Comparison of ENCODE assay signal across 12 cellular contexts in genomic region chr7:76008156-76008687, GRCh38. TPM values are rescaled to one million over a fixed set of nuclear protein-coding genes. Genes with fewer than 3 reads are reported as not detected.
A peak's percentile ranks its signal among the peaks of the same experiment; 100 is the strongest.
DNase-seq lines count a peak whose midpoint lies in the region; ATAC-seq and TF ChIP-seq lines count a peak whose summit lies in the region.
"Had no signal": no experiment of that assay in that cellular context is flagged by ENCODE, and none has a peak within 500 bp of the region (broad histone marks: within the 10 kb centered on the region; RNA-seq: fewer than 3 reads in every experiment).

No MANE protein-coding gene starts in this region.

- H3K27ac ChIP-seq in Karpas-422 (ENCODE audit: low read length), result no peak overlapping the region
- H3K27ac ChIP-seq: PC-9 had no signal

- H3K27me3 ChIP-seq in Karpas-422 (ENCODE audit: low read length), result no peaks in the 10 kb centered on the region

- H3K27me3 Mint-ChIP-seq in T-cell (no peaks in the 10 kb centered on the region), progenitor cell of endocrine pancreas (no peaks in the 10 kb centered on the region)
- H3K27me3 Mint-ChIP-seq in dendritic cell treated with granulocyte-macrophage colony-stimulating factor and Interleukin-4, amounts not matched to agents 40 ng/mL and 50 ng/mL, for 4 days, result no peaks in the 10 kb centered on the region

- no peaks in the 10 kb centered on the region for H3K9me3 ChIP-seq in Karpas-422 (ENCODE audit: low read length)

- H3K4me1 Mint-ChIP-seq in T-cell (peaks cover 25 to 35% (median 28%) of the 10 kb centered on the region in 3 donors), progenitor cell of endocrine pancreas (ENCODE audit: low read depth) (no peaks in the 10 kb centered on the region)
- H3K4me1 Mint-ChIP-seq in dendritic cell treated with granulocyte-macrophage colony-stimulating factor and Interleukin-4, amounts not matched to agents 40 ng/mL and 50 ng/mL, for 4 days (ENCODE audit: low read depth), result peaks cover 39% of the 10 kb centered on the region

- H3K9ac ChIP-seq in Karpas-422 (ENCODE audit: low read length), result no peak overlapping the region

- no peaks in the 10 kb centered on the region for H3K4me1 ChIP-seq in Karpas-422 (ENCODE audit: low read length)

- H3K9me3 Mint-ChIP-seq in T-cell (no peaks in the 10 kb centered on the region), progenitor cell of endocrine pancreas (ENCODE audit: low read depth) (no peaks in the 10 kb centered on the region)
- H3K9me3 Mint-ChIP-seq in dendritic cell treated with granulocyte-macrophage colony-stimulating factor and Interleukin-4, amounts not matched to agents 40 ng/mL and 50 ng/mL, for 4 days, result no peaks in the 10 kb centered on the region

- peak; percentile 26 to 27 for DNase-seq in activated CD4-positive, alpha-beta T cell treated with anti-CD3 and anti-CD28 coated beads, Interleukin-2, amount 50 U/mL, for 48 hours
- no peak for DNase-seq in activated CD4-positive, alpha-beta T cell treated with anti-CD3 and anti-CD28 coated beads, Interleukin-2, amount 50 U/mL, for 1 hour
- DNase-seq in T-cell (peak in 2 of 34 experiments; percentile 12 to 15), progenitor cell of endocrine pancreas (ENCODE audit: low spot score, unreplicated experiment) (no peak), cortex of kidney (lab: John Stamatoyannopoulos, UW) (no peak), Karpas-422 (no peak)
- DNase-seq in activated CD8-positive, alpha-beta memory T cell treated with anti-CD3 and anti-CD28 coated beads, Interleukin-2, amount 50 U/mL, for 48 hours, result no peak
- DNase-seq: ACHN, NCI-H1105 treated with DMSO at 0.1 percent for 48 hours, NCI-H446 treated with DMSO at 0.1 percent for 48 hours, PC-9 had no signal

- H3K4me2 ChIP-seq in Karpas-422 (ENCODE audit: low read depth, low read length, poor library complexity, severe bottlenecking), result no peak overlapping the region
- H3K4me2 ChIP-seq: PC-9 had no signal

- TF ChIP-seq CTCF in progenitor cell of endocrine pancreas (IDR thresholded peaks at IDR 0.05; ENCODE audit: unreplicated experiment), result no peak

- no peaks in the 10 kb centered on the region for H3K79me2 ChIP-seq in Karpas-422 (ENCODE audit: low read length)

- 0 out of 2 replicates have a peak, but pooled peaks cover 2% of the 10 kb centered on the region for H3K36me3 ChIP-seq in Karpas-422 (ENCODE audit: insufficient read depth, low read length)

- no peaks in the 10 kb centered on the region for H3K9me2 ChIP-seq in Karpas-422 (replicated peaks; ENCODE audit: insufficient read depth, low read length)

- H3K4me3 ChIP-seq in Karpas-422 (ENCODE audit: low read length), result no peak overlapping the region
- H3K4me3 ChIP-seq: PC-9 had no signal

- no peaks in the 10 kb centered on the region for H4K20me1 ChIP-seq in Karpas-422 (ENCODE audit: insufficient read depth, low read depth, low read length)

- H2AFZ ChIP-seq in Karpas-422 (ENCODE audit: low read length), result no peak overlapping the region
- H2AFZ ChIP-seq: PC-9 had no signal

- H3K36me3 Mint-ChIP-seq in T-cell (peaks cover 23% of the 10 kb centered on the region), progenitor cell of endocrine pancreas (ENCODE audit: insufficient read depth) (peaks cover 7% of the 10 kb centered on the region)
- H3K36me3 Mint-ChIP-seq in dendritic cell treated with granulocyte-macrophage colony-stimulating factor and Interleukin-4, amounts not matched to agents 40 ng/mL and 50 ng/mL, for 4 days (ENCODE audit: low read depth), result peaks cover 83% of the 10 kb centered on the region

- H3K4me3 Mint-ChIP-seq in T-cell, result peak overlapping the region in 2 of 3 donors; percentile 5 to 62
- no peak overlapping the region for H3K4me3 Mint-ChIP-seq in dendritic cell treated with granulocyte-macrophage colony-stimulating factor and Interleukin-4, amounts not matched to agents 40 ng/mL and 50 ng/mL, for 4 days
- H3K4me3 Mint-ChIP-seq in progenitor cell of endocrine pancreas (ENCODE audit: low read depth), result no peak overlapping the region

- CTCF ChIA-PET in T-cell (lab: Charles Lee), result interaction anchor here in 1 of 2 donors (0.5 to 1.2 kb wide), 4 partner anchors 12 to 281 kb away, joined by 3 to 11 read pairs (median 6); no protein-coding TSS in a partner anchor

- POLR2A ChIA-PET in T-cell (lab: Charles Lee), result interaction anchor here in 1 of 2 donors (0.6 kb wide), 1 partner anchor 70 kb away, joined by 4 read pairs; no protein-coding TSS in a partner anchor

- intact Hi-C loops in dendritic cell treated with granulocyte-macrophage colony-stimulating factor and Interleukin-4, amounts not matched to agents 40 ng/mL and 50 ng/mL, for 4 days (cut with micrococcal nuclease), result loop anchor here (10.0 kb wide), 1 partner anchor 63 kb away; no protein-coding TSS in a partner anchor

- peak; percentile 23 to 57 (median 45) for ATAC-seq in T-cell (replicated peaks in 1 of 4)

- peak overlapping the region in 1 of 2 donors; percentile 37 for H3K27ac Mint-ChIP-seq in T-cell
- H3K27ac Mint-ChIP-seq in dendritic cell treated with granulocyte-macrophage colony-stimulating factor and Interleukin-4, amounts not matched to agents 40 ng/mL and 50 ng/mL, for 4 days, result peak overlapping the region; percentile 58
- H3K27ac Mint-ChIP-seq in progenitor cell of endocrine pancreas, result peak overlapping the region; percentile 48

RNA-seq across cellular contexts. Expression of gene TMEM120A, which starts 13.8 kb away (rescaled TPM):
- 10 to 100 TPM; 15.2 to 38.5 (median 34.4) TPM for total RNA-seq in T-cell
- 35.7 and 39.3 TPM in 2 replicates for total RNA-seq in progenitor cell of endocrine pancreas
- 32.8 and 35.6 TPM in 2 replicates for total RNA-seq in Karpas-422 (2014; rRNA removed; shearing (Covaris generic); ENCODE audit: low replicate concordance)

RNA-seq across cellular contexts. Expression of gene STYXL1, which starts 39.6 kb away (rescaled TPM):
- total RNA-seq in T-cell, result 10 to 100 TPM; 12.9 to 21.9 (median 18.9) TPM
- total RNA-seq in progenitor cell of endocrine pancreas, result 48.5 and 49.7 TPM in 2 replicates
- 22.2 and 30.5 TPM in 2 replicates for total RNA-seq in Karpas-422 (2014; rRNA removed; shearing (Covaris generic); ENCODE audit: low replicate concordance)

RNA-seq across cellular contexts. Expression of gene MDH2, which starts 39.7 kb away (rescaled TPM):
- total RNA-seq in T-cell, result 100 to 1,000 TPM in 2 of 5 donors, 10 to 100 TPM in 3; 72.0 to 113 (median 93.6) TPM
- total RNA-seq in progenitor cell of endocrine pancreas, result 119 and 122 TPM in 2 replicates
- total RNA-seq in Karpas-422 (2014; rRNA removed; shearing (Covaris generic); ENCODE audit: low replicate concordance), result 142 TPM in 2 replicates

Comparison
In these comparisons a context has a peak if more than half of its experiments do, and no peak if none do; other contexts are left out.
1. DNase-seq: peak in activated CD4-positive, alpha-beta T cell treated with anti-CD3 and anti-CD28 coated beads, Interleukin-2, amount 50 U/mL, for 48 hours (2 of 2); none in activated CD4-positive, alpha-beta T cell treated with anti-CD3 and anti-CD28 coated beads, Interleukin-2, amount 50 U/mL, for 1 hour (single experiment), progenitor cell of endocrine pancreas (single experiment), cortex of kidney (single experiment), activated CD8-positive, alpha-beta memory T cell treated with anti-CD3 and anti-CD28 coated beads, Interleukin-2, amount 50 U/mL, for 48 hours (single experiment) and Karpas-422 (single experiment).
2. H3K4me3 Mint-ChIP-seq: peak in T-cell (2 of 3); none in dendritic cell treated with granulocyte-macrophage colony-stimulating factor and Interleukin-4, amounts not matched to agents 40 ng/mL and 50 ng/mL, for 4 days (single experiment) and progenitor cell of endocrine pancreas (single experiment).